Comparison of ENCODE assay signal across 22 cellular contexts in the genomic region with DNA sequence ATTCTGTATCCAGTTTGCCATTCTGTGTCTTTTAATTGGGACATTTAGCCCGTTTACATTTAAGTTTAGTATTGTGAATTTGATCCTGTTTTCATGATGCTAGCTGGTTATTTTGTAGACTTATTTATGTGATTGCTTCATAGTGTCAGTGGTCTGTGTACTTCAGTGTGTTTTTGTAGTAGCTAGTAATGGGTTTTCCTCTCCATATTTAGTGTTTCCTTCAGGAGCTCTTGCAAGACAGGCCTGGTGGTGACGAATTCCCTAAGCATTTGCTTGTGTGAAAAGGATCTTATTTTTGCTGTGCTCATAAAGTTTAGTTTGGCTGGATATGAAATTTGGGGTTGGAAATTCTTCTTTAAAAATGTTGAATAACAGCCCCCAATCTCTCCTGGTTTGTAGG.
"Had no signal": no experiment of that assay in that cellular context is flagged by ENCODE, and none has a peak within 500 bp of the region (broad histone marks: within the 10 kb centered on the region; RNA-seq: fewer than 3 reads in every experiment).

No MANE protein-coding gene starts in this region.

- H3K27ac Mint-ChIP-seq: activated CD8-positive, alpha-beta T cell treated with anti-CD3 and anti-CD28 coated beads, Interleukin-2, amount 10 ng/mL, durations not matched to agents 7 days and 5 days; activated naive CD4-positive, alpha-beta T cell treated with anti-CD3 and anti-CD28 coated beads, Interleukin-2, amount 50 U/mL, for 72 hours; activated T-cell treated with anti-CD3 and anti-CD28 coated beads, Interleukin-2, amount 50 U/mL, for 72 hours; brain; memory B cell; natural killer cell; stimulated activated effector memory CD8-positive, alpha-beta T cell treated with anti-CD3 and anti-CD28 coated beads, Interleukin-12 subunit alpha, Interleukin-12 subunit beta, amount 100 ng/mL, for 72 hours; WTC11 had no signal

- FAIRE-seq: endothelial cell of umbilical vein, urothelium cell line had no signal

- H3K4me3 ChIP-seq: esophagus squamous epithelium had no signal

- H3K27me3 ChIP-seq: esophagus squamous epithelium had no signal

- H3K36me3 ChIP-seq: esophagus squamous epithelium had no signal

- H3K27ac ChIP-seq: esophagus squamous epithelium had no signal

- H3K9me3 ChIP-seq: esophagus squamous epithelium had no signal

- DNase-seq: activated CD4-positive, alpha-beta T cell treated with anti-CD3 and anti-CD28 coated beads for 48 hours; activated CD8-positive, alpha-beta memory T cell treated with anti-CD3 and anti-CD28 coated beads, Interleukin-2, amount 50 U/mL, for 48 hours; activated CD8-positive, alpha-beta T cell treated with anti-CD3 and anti-CD28 coated beads, Interleukin-2, amount 10 ng/mL, durations not matched to agents 7 days and 5 days; activated gamma-delta T cell; activated T-cell treated with anti-CD3 and anti-CD28 coated beads, Interleukin-2, amount 50 U/mL, for 72 hours; amniotic stem cell; effector CD8-positive, alpha-beta T cell; esophagus squamous epithelium; hypothalamus; left ventricle myocardium superior; natural killer cell; posterior cingulate gyrus; retina; T-helper 2 cell had no signal

- H3K36me3 Mint-ChIP-seq: brain; stimulated activated effector memory CD8-positive, alpha-beta T cell treated with anti-CD3 and anti-CD28 coated beads, Interleukin-12 subunit alpha, Interleukin-12 subunit beta, amount 100 ng/mL, for 72 hours; WTC11 had no signal

- H3K4me1 Mint-ChIP-seq: brain; central memory CD8-positive, alpha-beta T cell; memory B cell; natural killer cell; stimulated activated effector memory CD8-positive, alpha-beta T cell treated with anti-CD3 and anti-CD28 coated beads, Interleukin-12 subunit alpha, Interleukin-12 subunit beta, amount 100 ng/mL, for 72 hours; WTC11 had no signal

- H3K4me3 Mint-ChIP-seq: activated CD8-positive, alpha-beta T cell treated with anti-CD3 and anti-CD28 coated beads, Interleukin-2, amount 10 ng/mL, durations not matched to agents 7 days and 5 days; activated T-cell treated with anti-CD3 and anti-CD28 coated beads, Interleukin-2, amount 50 U/mL, for 72 hours; brain; central memory CD8-positive, alpha-beta T cell; memory B cell; natural killer cell; stimulated activated effector memory CD8-positive, alpha-beta T cell treated with anti-CD3 and anti-CD28 coated beads, Interleukin-12 subunit alpha, Interleukin-12 subunit beta, amount 100 ng/mL, for 72 hours; WTC11 had no signal

- ATAC-seq: activated CD8-positive, alpha-beta T cell treated with anti-CD3 and anti-CD28 coated beads, Interleukin-2, amount 10 ng/mL, durations not matched to agents 7 days and 5 days; activated naive CD4-positive, alpha-beta T cell treated with anti-CD3 and anti-CD28 coated beads, Interleukin-2, amount 50 U/mL, for 72 hours; activated T-cell treated with anti-CD3 and anti-CD28 coated beads, Interleukin-2, amount 50 U/mL, for 72 hours; left ventricle myocardium superior; natural killer cell; stimulated activated effector memory CD8-positive, alpha-beta T cell treated with anti-CD3 and anti-CD28 coated beads, Interleukin-12 subunit alpha, Interleukin-12 subunit beta, amount 100 ng/mL, for 72 hours; WTC11 had no signal
